Comparison of ENCODE assay signal across 1 cellular context in the genomic region with DNA sequence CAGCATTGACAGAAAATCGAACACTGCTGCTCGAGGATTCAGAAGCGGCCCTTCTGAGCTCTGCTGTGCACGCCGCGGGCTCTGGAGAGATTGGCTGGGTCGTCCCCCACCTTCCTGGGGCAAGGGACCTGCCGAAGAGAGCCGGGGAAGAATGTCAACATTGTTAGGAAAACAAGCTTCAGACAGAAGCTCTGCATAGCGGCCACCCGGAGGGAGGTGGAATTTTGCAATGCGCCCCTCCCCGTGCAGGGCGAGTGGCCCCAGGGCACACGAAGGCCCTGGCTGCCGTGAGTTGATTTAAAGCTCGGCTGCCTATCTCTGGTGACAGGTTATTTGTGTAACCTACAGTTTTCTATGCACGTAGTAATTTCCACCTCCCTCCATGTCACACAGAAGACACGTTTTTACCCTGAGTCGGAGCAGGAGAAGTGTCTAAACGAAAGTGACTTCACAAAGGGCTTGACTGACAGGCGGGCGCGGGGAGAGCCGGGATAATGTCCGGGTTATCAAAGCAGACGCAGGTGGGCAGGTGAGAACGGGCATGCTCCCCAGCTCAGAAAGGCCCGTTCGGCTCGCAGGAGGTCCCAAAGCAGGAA.
TF ChIP-seq lines count a peak whose summit lies in the region.

No MANE protein-coding gene starts in this region.

TF ChIP-seq in HepG2, 621 proteins besides CTCF, POLR2A, EP300 and RAD21 (continued from another document and continues in another):
- TF ChIP-seq BCL6 (CRISPR knock-in tag; IDR thresholded peaks at IDR 0.05): peak; percentile 87
- peak; percentile 20; the same call in 1 of the 2 replicates for TF ChIP-seq ZBED4 (CRISPR knock-in tag; IDR thresholded peaks at IDR 0.05; ENCODE audit: borderline replicate concordance)
- 0 out of 2 replicates have a peak, but pooled peaks have one; percentile 37 for TF ChIP-seq MXD4 (CRISPR knock-in tag; IDR thresholded peaks at IDR 0.05)
- TF ChIP-seq, protein P1, sequence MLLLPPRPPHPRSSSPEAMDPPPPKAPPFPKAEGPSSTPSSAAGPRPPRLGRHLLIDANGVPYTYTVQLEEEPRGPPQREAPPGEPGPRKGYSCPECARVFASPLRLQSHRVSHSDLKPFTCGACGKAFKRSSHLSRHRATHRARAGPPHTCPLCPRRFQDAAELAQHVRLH (CRISPR knock-in tag; IDR thresholded peaks at IDR 0.05; ENCODE audit: borderline replicate concordance, low read depth): peak; percentile 42; the same call in 1 of the 2 replicates
- TF ChIP-seq SOX5 (CRISPR knock-in tag; IDR thresholded peaks at IDR 0.05; ENCODE audit: borderline replicate concordance): peak; percentile 61; the same call in 1 of the 2 replicates
- TF ChIP-seq SMYD3 (CRISPR knock-in tag; IDR thresholded peaks at IDR 0.05): 0 out of 2 replicates have a peak, but pooled peaks have one; percentile 28
- TF ChIP-seq, protein P2, sequence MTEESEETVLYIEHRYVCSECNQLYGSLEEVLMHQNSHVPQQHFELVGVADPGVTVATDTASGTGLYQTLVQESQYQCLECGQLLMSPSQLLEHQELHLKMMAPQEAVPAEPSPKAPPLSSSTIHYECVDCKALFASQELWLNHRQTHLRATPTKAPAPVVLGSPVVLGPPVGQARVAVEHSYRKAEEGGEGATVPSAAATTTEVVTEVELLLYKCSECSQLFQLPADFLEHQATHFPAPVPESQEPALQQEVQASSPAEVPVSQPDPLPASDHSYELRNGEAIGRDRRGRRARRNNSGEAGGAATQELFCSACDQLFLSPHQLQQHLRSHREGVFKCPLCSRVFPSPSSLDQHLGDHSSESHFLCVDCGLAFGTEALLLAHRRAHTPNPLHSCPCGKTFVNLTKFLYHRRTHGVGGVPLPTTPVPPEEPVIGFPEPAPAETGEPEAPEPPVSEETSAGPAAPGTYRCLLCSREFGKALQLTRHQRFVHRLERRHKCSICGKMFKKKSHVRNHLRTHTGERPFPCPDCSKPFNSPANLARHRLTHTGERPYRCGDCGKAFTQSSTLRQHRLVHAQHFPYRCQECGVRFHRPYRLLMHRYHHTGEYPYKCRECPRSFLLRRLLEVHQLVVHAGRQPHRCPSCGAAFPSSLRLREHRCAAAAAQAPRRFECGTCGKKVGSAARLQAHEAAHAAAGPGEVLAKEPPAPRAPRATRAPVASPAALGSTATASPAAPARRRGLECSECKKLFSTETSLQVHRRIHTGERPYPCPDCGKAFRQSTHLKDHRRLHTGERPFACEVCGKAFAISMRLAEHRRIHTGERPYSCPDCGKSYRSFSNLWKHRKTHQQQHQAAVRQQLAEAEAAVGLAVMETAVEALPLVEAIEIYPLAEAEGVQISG (CRISPR knock-in tag; IDR thresholded peaks at IDR 0.05): peak; percentile 62
- TF ChIP-seq BHLHE40 (IDR thresholded peaks at IDR 0.05; ENCODE audit: low read length): no peak
- no peak for TF ChIP-seq ZNF879 (CRISPR knock-in tag; IDR thresholded peaks at IDR 0.05)
- peak; percentile 74 for TF ChIP-seq PITX1 (CRISPR knock-in tag; IDR thresholded peaks at IDR 0.05)
- TF ChIP-seq ZNF768 (CRISPR knock-in tag; IDR thresholded peaks at IDR 0.05): peak; percentile 85
- peak; percentile 45; the same call in 1 of the 2 replicates for TF ChIP-seq REL (CRISPR knock-in tag; conservative IDR thresholded peaks at IDR 0.05)
- no peak for TF ChIP-seq ATF5 (CRISPR knock-in tag; IDR thresholded peaks at IDR 0.05; ENCODE audit: low read depth)
- peak; percentile 90 for TF ChIP-seq TEAD3 (CRISPR knock-in tag; optimal IDR thresholded peaks at IDR 0.05; ENCODE audit: borderline replicate concordance)
- TF ChIP-seq, protein P3, sequence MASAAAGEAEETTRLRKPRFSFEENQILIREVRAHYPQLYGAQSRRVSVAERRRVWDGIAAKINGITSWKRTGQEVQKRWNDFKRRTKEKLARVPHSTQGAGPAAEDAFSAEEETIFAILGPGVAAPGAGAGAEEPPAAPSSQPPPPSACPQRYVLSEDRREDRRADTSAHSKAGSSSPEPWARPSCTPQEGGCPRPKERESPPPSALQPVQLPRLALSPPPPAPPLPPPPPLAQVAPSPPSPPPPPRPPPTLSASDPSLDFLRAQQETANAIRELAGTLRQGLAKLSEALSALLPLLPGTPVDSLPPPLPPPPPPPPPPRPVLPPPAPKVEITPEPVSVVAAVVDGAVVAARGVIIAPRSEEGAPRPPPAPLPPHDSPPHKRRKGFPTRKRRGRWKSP (CRISPR knock-in tag; IDR thresholded peaks at IDR 0.05): peak; percentile 50; the same call in 1 of the 2 replicates
- TF ChIP-seq, protein P4, sequence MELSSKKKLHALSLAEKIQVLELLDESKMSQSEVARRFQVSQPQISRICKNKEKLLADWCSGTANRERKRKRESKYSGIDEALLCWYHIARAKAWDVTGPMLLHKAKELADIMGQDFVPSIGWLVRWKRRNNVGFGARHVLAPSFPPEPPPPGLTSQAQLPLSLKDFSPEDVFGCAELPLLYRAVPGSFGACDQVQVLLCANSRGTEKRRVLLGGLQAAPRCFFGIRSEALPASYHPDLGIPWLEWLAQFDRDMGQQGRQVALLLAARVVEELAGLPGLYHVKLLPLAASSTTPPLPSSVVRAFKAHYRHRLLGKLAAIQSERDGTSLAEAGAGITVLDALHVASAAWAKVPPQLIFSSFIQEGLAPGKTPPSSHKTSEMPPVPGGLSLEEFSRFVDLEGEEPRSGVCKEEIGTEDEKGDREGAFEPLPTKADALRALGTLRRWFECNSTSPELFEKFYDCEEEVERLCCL (CRISPR knock-in tag; IDR thresholded peaks at IDR 0.05; ENCODE audit: borderline replicate concordance): peak; percentile 46; the same call in 1 of the 2 replicates
- peak; percentile 62 for TF ChIP-seq KDM2A (CRISPR knock-in tag; IDR thresholded peaks at IDR 0.05; ENCODE audit: borderline replicate concordance, low read depth)
- TF ChIP-seq, protein P5, sequence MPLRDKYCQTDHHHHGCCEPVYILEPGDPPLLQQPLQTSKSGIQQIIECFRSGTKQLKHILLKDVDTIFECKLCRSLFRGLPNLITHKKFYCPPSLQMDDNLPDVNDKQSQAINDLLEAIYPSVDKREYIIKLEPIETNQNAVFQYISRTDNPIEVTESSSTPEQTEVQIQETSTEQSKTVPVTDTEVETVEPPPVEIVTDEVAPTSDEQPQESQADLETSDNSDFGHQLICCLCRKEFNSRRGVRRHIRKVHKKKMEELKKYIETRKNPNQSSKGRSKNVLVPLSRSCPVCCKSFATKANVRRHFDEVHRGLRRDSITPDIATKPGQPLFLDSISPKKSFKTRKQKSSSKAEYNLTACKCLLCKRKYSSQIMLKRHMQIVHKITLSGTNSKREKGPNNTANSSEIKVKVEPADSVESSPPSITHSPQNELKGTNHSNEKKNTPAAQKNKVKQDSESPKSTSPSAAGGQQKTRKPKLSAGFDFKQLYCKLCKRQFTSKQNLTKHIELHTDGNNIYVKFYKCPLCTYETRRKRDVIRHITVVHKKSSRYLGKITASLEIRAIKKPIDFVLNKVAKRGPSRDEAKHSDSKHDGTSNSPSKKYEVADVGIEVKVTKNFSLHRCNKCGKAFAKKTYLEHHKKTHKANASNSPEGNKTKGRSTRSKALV (CRISPR knock-in tag; IDR thresholded peaks at IDR 0.05): peak; percentile 69
- TF ChIP-seq POLR2AphosphoS5 (IDR thresholded peaks at IDR 0.05; ENCODE audit: low read depth, low read length): no peak
- 0 out of 2 replicates have a peak, but pooled peaks have one; percentile 20 for TF ChIP-seq KMT2B (CRISPR knock-in tag; IDR thresholded peaks at IDR 0.05)
- TF ChIP-seq TGIF2 (CRISPR knock-in tag; IDR thresholded peaks at IDR 0.05): peak; percentile 72; the same call in 1 of the 2 replicates
- TF ChIP-seq ZNF263 (CRISPR knock-in tag; IDR thresholded peaks at IDR 0.05): no peak; the same call in 1 of the 2 replicates
- TF ChIP-seq ARID5B (CRISPR knock-in tag; IDR thresholded peaks at IDR 0.05): peak; percentile 76; the same call in 1 of the 2 replicates
- TF ChIP-seq KAT7 (CRISPR knock-in tag; IDR thresholded peaks at IDR 0.05; ENCODE audit: borderline replicate concordance): 0 out of 2 replicates have a peak, but pooled peaks have one; percentile 24
- TF ChIP-seq SKIL (CRISPR knock-in tag; IDR thresholded peaks at IDR 0.05; ENCODE audit: borderline replicate concordance): peak; percentile 57
- TF ChIP-seq ZFP36 (IDR thresholded peaks at IDR 0.05; ENCODE audit: borderline replicate concordance, low read depth, low read length, partially characterized antibody): no peak
- TF ChIP-seq HMG20B (CRISPR knock-in tag; conservative IDR thresholded peaks at IDR 0.05): peak; percentile 59; the same call in 1 of the 2 replicates
- peak; percentile 41; the same call in 1 of the 2 replicates for TF ChIP-seq ETV5 (CRISPR knock-in tag; IDR thresholded peaks at IDR 0.05; ENCODE audit: borderline replicate concordance)
- TF ChIP-seq SP140L (CRISPR knock-in tag; IDR thresholded peaks at IDR 0.05; ENCODE audit: borderline replicate concordance): no peak
- TF ChIP-seq POGK (CRISPR knock-in tag; conservative IDR thresholded peaks at IDR 0.05): 0 out of 2 replicates have a peak, but pooled peaks have one; percentile 13
- TF ChIP-seq HDAC2 (CRISPR knock-in tag; IDR thresholded peaks at IDR 0.05): peak; percentile 72; the same call in 1 of the 2 replicates
- peak; percentile 73 for TF ChIP-seq ZBTB7A (CRISPR knock-in tag; IDR thresholded peaks at IDR 0.05)
